ENCODE assay signal across 15 cellular contexts in the genomic region with DNA sequence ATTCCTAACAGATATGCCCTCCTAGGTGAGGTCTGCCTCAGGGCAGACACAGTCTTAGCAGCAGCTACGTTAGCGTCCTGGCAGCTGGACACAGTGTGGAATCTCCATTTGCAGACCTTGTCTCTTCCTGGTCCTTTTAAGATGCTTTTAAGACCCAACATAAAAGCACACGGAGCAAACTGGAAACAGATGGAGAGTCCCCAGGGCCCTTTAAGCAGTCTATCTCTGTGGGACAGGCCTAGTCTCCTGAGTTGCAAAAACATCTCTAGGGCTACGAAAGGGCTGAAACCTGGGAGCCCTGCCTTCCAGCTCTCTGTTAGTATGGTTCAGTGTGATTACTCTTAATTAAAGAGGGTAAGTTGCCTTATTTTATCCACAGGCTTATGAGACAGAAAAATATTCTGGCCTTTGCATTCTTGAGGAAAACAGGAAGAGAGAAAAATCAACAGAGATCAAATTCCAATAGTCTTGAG.
A peak's percentile ranks its signal among the peaks of the same experiment; 100 is the strongest.
DNase-seq lines count a peak whose midpoint lies in the region; ATAC-seq and TF ChIP-seq lines count a peak whose summit lies in the region.
"Had no signal": no experiment of that assay in that cellular context is flagged by ENCODE, and none has a peak within 500 bp of the region (broad histone marks: within the 10 kb centered on the region; RNA-seq: fewer than 3 reads in every experiment).

No MANE protein-coding gene starts in this region.

- H3K27ac Mint-ChIP-seq in T-helper 17 cell: peak overlapping the region; percentile 65
- H3K27ac Mint-ChIP-seq: naive thymus-derived CD4-positive, alpha-beta T cell had no signal

- no peaks in the 10 kb centered on the region for H3K4me1 Mint-ChIP-seq in T-helper 17 cell

- no peak for TF ChIP-seq CTCF in fibroblast of the aortic adventitia (IDR thresholded peaks at IDR 0.05; ENCODE audit: insufficient read depth, low read length)

- H3K36me3 Mint-ChIP-seq in T-helper 17 cell (ENCODE audit: low read depth): peaks cover 2% of the 10 kb centered on the region

- ATAC-seq in T-helper 17 cell (no peak), HG03025 (IDR thresholded peaks at IDR 0.05; ENCODE audit: low FRiP score, unreplicated experiment) (no peak)
- ATAC-seq: gastrocnemius medialis; naive thymus-derived CD4-positive, alpha-beta T cell; Right ventricle myocardium inferior had no signal

- H3K9me3 ChIP-seq in T-helper 17 cell (ENCODE audit: control insufficient read depth, low read length, poor library complexity, severe bottlenecking): no peaks in the 10 kb centered on the region
- H3K9me3 ChIP-seq: gastrocnemius medialis, sigmoid colon had no signal

- no peak overlapping the region for H3K4me3 Mint-ChIP-seq in T-helper 17 cell
- H3K4me3 Mint-ChIP-seq: naive thymus-derived CD4-positive, alpha-beta T cell had no signal

- H3K4me3 ChIP-seq in fibroblast of the aortic adventitia (ENCODE audit: low read depth, low read length): no peak overlapping the region
- H3K4me3 ChIP-seq: gastrocnemius medialis, sigmoid colon had no signal

- DNase-seq in DMS 273 (lab: John Stamatoyannopoulos, UW; ENCODE audit: unreplicated experiment): peak; percentile 27
- no peak for DNase-seq in DMS 273 treated with DMSO at 0.1 percent for 48 hours (lab: John Stamatoyannopoulos, UW)
- no peak for DNase-seq in T-helper 17 cell
- DNase-seq in fibroblast of the aortic adventitia (ENCODE audit: low read depth): peak; percentile 44
- DNase-seq in smooth muscle cell of the brain vasculature (ENCODE audit: low read depth, low spot score): peak; percentile 57
- no peak for DNase-seq in NCI-H1694 (lab: John Stamatoyannopoulos, UW)
- no peak for DNase-seq in posterior cingulate gyrus
- DNase-seq: activated naive CD4-positive, alpha-beta T cell; gastrocnemius medialis; Kasumi-1; naive thymus-derived CD4-positive, alpha-beta T cell; NCI-H2227 treated with DMSO at 0.1 percent for 48 hours; sigmoid colon had no signal

- H3K27me3 Mint-ChIP-seq in T-helper 17 cell: no peaks in the 10 kb centered on the region
- H3K27me3 Mint-ChIP-seq: naive thymus-derived CD4-positive, alpha-beta T cell had no signal

- intact Hi-C loops in posterior cingulate gyrus (cut with DNase I): no loop called here

Comparison
In these comparisons a context has a peak if more than half of its experiments do, and no peak if none do; other contexts are left out.
1. DNase-seq: peak in DMS 273 (single experiment), fibroblast of the aortic adventitia (single experiment) and smooth muscle cell of the brain vasculature (single experiment); none in DMS 273 treated with DMSO at 0.1 percent for 48 hours (single experiment), T-helper 17 cell (0 of 3), NCI-H1694 (single experiment) and posterior cingulate gyrus (0 of 10).